ENCODE assay signal across 15 cellular contexts in the genomic region with DNA sequence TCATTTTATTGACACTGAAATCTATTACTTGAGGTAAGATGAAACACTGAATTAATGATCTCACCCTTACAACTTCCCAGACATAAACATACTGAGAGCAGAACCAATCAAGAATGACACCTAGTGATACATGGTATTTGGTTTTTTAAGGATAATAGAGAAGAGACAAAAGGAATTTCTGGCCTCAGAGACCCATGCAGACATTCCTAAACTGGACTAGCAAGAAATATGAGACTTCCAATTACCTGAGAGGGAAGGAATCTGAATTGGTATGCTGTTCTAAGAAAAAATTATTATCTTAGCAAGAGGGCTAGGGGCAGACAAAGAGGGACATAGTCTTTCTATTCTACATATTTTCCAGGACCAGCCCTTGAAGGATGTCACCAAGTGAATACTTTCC.
"Had no signal": no experiment of that assay in that cellular context is flagged by ENCODE, and none has a peak within 500 bp of the region (broad histone marks: within the 10 kb centered on the region; RNA-seq: fewer than 3 reads in every experiment).

No MANE protein-coding gene starts in this region.

- H3K4me3 ChIP-seq: adrenal gland, esophagus muscularis mucosa, heart right ventricle, pancreas, uterus had no signal

- H3K27ac Mint-ChIP-seq: activated B cell treated with CpG ODN at 0.5 μM for 24 hours; activated CD4-positive, alpha-beta T cell treated with anti-CD3 and anti-CD28 coated beads, Interleukin-2, amount 10 ng/mL, durations not matched to agents 24 days and 14 days; activated naive CD4-positive, alpha-beta T cell treated with anti-CD3 and anti-CD28 coated beads, Interleukin-2, amount 10 ng/mL, durations not matched to agents 7 days and 5 days; naive B cell; T-helper 1 cell treated with Interleukin-12 subunit alpha and Interleukin-12 subunit beta and Interleukin-4 antibody, amounts not matched to agents 30 μg/mL and 1 μg/mL, for 36 hours had no signal

- DNase-seq: activated B cell treated with CpG ODN at 0.5 μM for 24 hours; activated CD4-positive, alpha-beta T cell treated with anti-CD3 and anti-CD28 coated beads, Interleukin-2, amount 10 ng/mL, durations not matched to agents 24 days and 14 days; activated CD8-positive, alpha-beta memory T cell treated with anti-CD3 and anti-CD28 coated beads for 24 hours; activated naive CD4-positive, alpha-beta T cell treated with anti-CD3 and anti-CD28 coated beads, Interleukin-2, amount 10 ng/mL, durations not matched to agents 7 days and 5 days; adrenal gland; brain microvascular endothelial cell; foreskin fibroblast; heart right ventricle; kidney; naive B cell; pancreas; retina; uterus had no signal

- H3K4me1 Mint-ChIP-seq: activated B cell treated with CpG ODN at 0.5 μM for 24 hours; activated CD4-positive, alpha-beta T cell treated with anti-CD3 and anti-CD28 coated beads, Interleukin-2, amount 10 ng/mL, durations not matched to agents 24 days and 14 days; activated naive CD4-positive, alpha-beta T cell treated with anti-CD3 and anti-CD28 coated beads, Interleukin-2, amount 10 ng/mL, durations not matched to agents 7 days and 5 days; naive B cell had no signal

- H3K36me3 ChIP-seq: adrenal gland, brain microvascular endothelial cell, esophagus muscularis mucosa, heart right ventricle, pancreas, uterus had no signal

- H3K27ac ChIP-seq: adrenal gland, brain microvascular endothelial cell, esophagus muscularis mucosa, heart right ventricle, pancreas, uterus had no signal

- H3K4me1 ChIP-seq: adrenal gland, esophagus muscularis mucosa, heart right ventricle, pancreas, uterus had no signal

- H3K36me3 Mint-ChIP-seq: activated naive CD4-positive, alpha-beta T cell treated with anti-CD3 and anti-CD28 coated beads, Interleukin-2, amount 10 ng/mL, durations not matched to agents 7 days and 5 days; naive B cell had no signal

- H3K27me3 ChIP-seq: adrenal gland, brain microvascular endothelial cell, esophagus muscularis mucosa, heart right ventricle, pancreas, uterus had no signal

- H3K9me3 ChIP-seq: adrenal gland, pancreas, uterus had no signal

- H3K4me3 Mint-ChIP-seq: activated B cell treated with CpG ODN at 0.5 μM for 24 hours; activated CD4-positive, alpha-beta T cell treated with anti-CD3 and anti-CD28 coated beads, Interleukin-2, amount 10 ng/mL, durations not matched to agents 24 days and 14 days; activated naive CD4-positive, alpha-beta T cell treated with anti-CD3 and anti-CD28 coated beads, Interleukin-2, amount 10 ng/mL, durations not matched to agents 7 days and 5 days; naive B cell; T-helper 1 cell treated with Interleukin-12 subunit alpha and Interleukin-12 subunit beta and Interleukin-4 antibody, amounts not matched to agents 30 μg/mL and 1 μg/mL, for 36 hours had no signal

- H3K27me3 Mint-ChIP-seq: activated B cell treated with CpG ODN at 0.5 μM for 24 hours; activated CD4-positive, alpha-beta T cell treated with anti-CD3 and anti-CD28 coated beads, Interleukin-2, amount 10 ng/mL, durations not matched to agents 24 days and 14 days; activated naive CD4-positive, alpha-beta T cell treated with anti-CD3 and anti-CD28 coated beads, Interleukin-2, amount 10 ng/mL, durations not matched to agents 7 days and 5 days; naive B cell had no signal
